In the genomic region with DNA sequence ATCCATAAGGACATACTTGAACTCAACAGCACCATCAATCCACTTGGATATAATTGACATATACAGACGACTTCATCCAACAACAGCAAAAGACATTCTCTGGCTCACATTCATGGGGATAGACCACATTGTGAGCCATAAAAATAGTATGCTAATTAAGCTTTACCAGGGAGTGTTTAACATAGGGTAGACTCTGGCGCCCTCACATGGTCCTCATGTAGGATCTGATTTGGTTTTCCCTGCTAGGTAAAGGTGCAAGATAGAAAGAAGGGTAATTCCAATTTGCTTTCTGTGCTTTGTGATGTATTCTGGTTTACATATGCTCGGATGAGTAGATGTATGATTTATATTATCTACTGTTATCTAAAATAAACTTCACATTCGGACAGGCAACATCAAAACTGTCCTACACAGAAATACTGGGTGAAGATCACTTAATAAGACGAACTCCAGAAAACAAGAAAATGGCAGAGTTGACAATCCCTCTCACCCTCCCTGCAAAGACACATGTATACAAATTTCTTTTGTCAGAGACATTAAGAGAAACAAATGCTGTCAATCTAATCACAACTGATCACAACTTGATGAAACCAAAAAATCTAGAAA, we compare ENCODE assay signal across 8 cellular contexts. TPM values are rescaled to one million over a fixed set of nuclear protein-coding genes. Genes with fewer than 3 reads are reported as not detected.
DNase-seq lines count a peak whose midpoint lies in the region; ATAC-seq and TF ChIP-seq lines count a peak whose summit lies in the region.

No MANE protein-coding gene starts in this region.

- intact Hi-C loops in CD4-positive, alpha-beta T cell (cut with DNase I, micrococcal nuclease): no loop called here

- H3K27me3 ChIP-seq in CD4-positive, alpha-beta T cell (ENCODE audit: control insufficient read depth, insufficient read depth, low read length): peaks cover 39% of the 10 kb centered on the region

- DNase-seq in AG10803 (ENCODE audit: low read depth): peak; percentile 49
- DNase-seq in H4 (ENCODE audit: low spot score): peak; percentile 56
- DNase-seq in NCI-H460 (ENCODE audit: extremely low read depth, low read depth): peak; percentile 57
- DNase-seq in T47D (ENCODE audit: low read depth in 1 of 2, low spot score in 1 of 2): peak; percentile 64 to 85
- no peak for DNase-seq in memory B cell (ENCODE audit: low spot score in 2 of 2)
- DNase-seq in activated effector memory CD4-positive, alpha-beta T cell treated with anti-CD3 and anti-CD28 coated beads, Interleukin-2, amount 50 U/mL, for 16 hours: no peak
- DNase-seq in CD4-positive, alpha-beta T cell: no peak

- H3K9me3 Mint-ChIP-seq in memory B cell: no peaks in the 10 kb centered on the region
- H3K9me3 Mint-ChIP-seq in CD4-positive, alpha-beta T cell: no peaks in the 10 kb centered on the region

- H3K27me3 Mint-ChIP-seq in memory B cell: peaks cover 22% of the 10 kb centered on the region
- peaks cover 62% of the 10 kb centered on the region for H3K27me3 Mint-ChIP-seq in CD4-positive, alpha-beta T cell

- ATAC-seq in memory B cell (ENCODE audit: low read depth): peak; percentile 34
- no peak for ATAC-seq in GM21619 (IDR thresholded peaks at IDR 0.05; ENCODE audit: unreplicated experiment)
- ATAC-seq in CD4-positive, alpha-beta T cell (ENCODE audit: poor library complexity): no peak

- in situ Hi-C loops in T47D (cut with HindIII; ENCODE audit: low pct_unique_long_range_greater_than_20kb, low sequenced_read_pairs): no loop called here

- POLR2A ChIA-PET in CD4-positive, alpha-beta T cell (lab: Charles Lee): no interaction called here

- no peak overlapping the region for H3K27ac ChIP-seq in CD4-positive, alpha-beta T cell (ENCODE audit: low read depth, low read length)

- H3K4me1 Mint-ChIP-seq in memory B cell: peaks cover 27% of the 10 kb centered on the region
- H3K4me1 Mint-ChIP-seq in CD4-positive, alpha-beta T cell (ENCODE audit: low read depth): no peaks in the 10 kb centered on the region

- no peak overlapping the region for H3K27ac Mint-ChIP-seq in memory B cell
- H3K27ac Mint-ChIP-seq in CD4-positive, alpha-beta T cell: no peak overlapping the region

- no peaks in the 10 kb centered on the region for H3K36me3 Mint-ChIP-seq in memory B cell
- H3K36me3 Mint-ChIP-seq in CD4-positive, alpha-beta T cell (ENCODE audit: low read depth): no peaks in the 10 kb centered on the region

- no peak overlapping the region for H3K4me3 Mint-ChIP-seq in memory B cell
- no peak overlapping the region for H3K4me3 Mint-ChIP-seq in CD4-positive, alpha-beta T cell

- no peak overlapping the region for H3K4me3 ChIP-seq in AG10803 (ENCODE audit: low read length)

- CTCF ChIA-PET in CD4-positive, alpha-beta T cell (lab: Charles Lee): no interaction called here

- H3K9me3 ChIP-seq in CD4-positive, alpha-beta T cell (ENCODE audit: control insufficient read depth, low read length): no peaks in the 10 kb centered on the region

- peak; percentile 49 for TF ChIP-seq CTCF in AG10803 (conservative IDR thresholded peaks at IDR 0.05; ENCODE audit: low read length)
- no peak for TF ChIP-seq CTCF in CD4-positive, alpha-beta T cell (IDR thresholded peaks at IDR 0.05)

RNA-seq across cellular contexts. Expression of a gene that starts 27.7 kb away (rescaled TPM):
- not detected in 2 replicates for total RNA-seq in H4 (2014; rRNA removed; shearing (Covaris generic))
- not detected in 2 replicates for total RNA-seq in NCI-H460 (2014; rRNA removed; shearing (Covaris generic))
- polyA plus RNA-seq in NCI-H460 (2014; cell fraction: nucleus; rRNA removed): not detected in 2 replicates
- not detected for total RNA-seq in CD4-positive, alpha-beta T cell

Comparison
In these comparisons a context has a peak if more than half of its experiments do, and no peak if none do; other contexts are left out.
1. DNase-seq: peak in AG10803 (single experiment), H4 (single experiment), NCI-H460 (single experiment) and T47D (2 of 2); none in memory B cell (0 of 2), activated effector memory CD4-positive, alpha-beta T cell treated with anti-CD3 and anti-CD28 coated beads, Interleukin-2, amount 50 U/mL, for 16 hours (single experiment) and CD4-positive, alpha-beta T cell (0 of 10).